12 cellular contexts compared by ENCODE assay signal in the genomic region with DNA sequence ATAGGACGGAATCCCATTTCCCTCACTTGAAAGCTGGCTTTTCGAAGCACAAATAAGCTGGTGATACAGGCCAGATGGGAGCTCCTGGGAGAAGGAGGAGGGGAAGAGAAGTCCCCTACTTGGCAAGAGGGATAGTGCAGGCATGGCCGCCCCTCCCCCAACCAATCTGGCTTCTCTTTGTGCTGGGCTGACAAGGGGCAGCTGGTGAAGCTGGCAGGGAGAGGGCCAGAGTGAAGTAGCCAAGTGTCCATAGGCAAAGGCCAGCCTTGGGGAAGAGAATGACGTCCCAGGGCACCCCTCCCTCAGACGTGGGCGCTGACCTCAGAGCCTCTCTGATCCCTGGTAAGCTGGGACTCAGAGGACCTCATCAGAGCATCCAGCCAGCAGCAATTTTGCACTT.
DNase-seq lines count a peak whose midpoint lies in the region; ATAC-seq and TF ChIP-seq lines count a peak whose summit lies in the region.
"Had no signal": no experiment of that assay in that cellular context is flagged by ENCODE, and none has a peak within 500 bp of the region (broad histone marks: within the 10 kb centered on the region; RNA-seq: fewer than 3 reads in every experiment).

No MANE protein-coding gene starts in this region.

- no peak overlapping the region for H3K4me3 ChIP-seq in adrenal gland
- H3K4me3 ChIP-seq: testis had no signal

- peak; percentile 25 for DNase-seq in NCI-H2029 treated with DMSO at 0.1 percent for 48 hours (lab: John Stamatoyannopoulos, UW)
- peak in 4 of 7 donors; percentile 13 to 62 (median 28) for DNase-seq in adrenal gland
- peak; percentile 63 to 75 for DNase-seq in hippocampal formation (lab: John Stamatoyannopoulos, UW)
- peak; percentile 85 for DNase-seq in putamen (ENCODE audit: low spot score)
- DNase-seq in 8988T, result no peak
- no peak for DNase-seq in germinal center (ENCODE audit: low spot score)
- DNase-seq: activated CD4-positive, alpha-beta T cell treated with anti-CD3 and anti-CD28 coated beads, Interleukin-2, amount 10 ng/mL, durations not matched to agents 7 days and 5 days; activated effector memory CD4-positive, alpha-beta T cell treated with anti-CD3 and anti-CD28 coated beads, Interleukin-2, amount 50 U/mL, for 16 hours; CD4-positive, CD25-positive, alpha-beta regulatory T cell; GDM1; testis had no signal

- intact Hi-C loops in adrenal gland (cut with DNase I), result no loop called here

- no peaks in the 10 kb centered on the region for H3K36me3 ChIP-seq in adrenal gland (replicated peaks in 1 of 2)

- no peaks in the 10 kb centered on the region for H3K9me3 ChIP-seq in adrenal gland (replicated peaks in 1 of 3)
- H3K9me3 ChIP-seq: testis had no signal

- ATAC-seq in GM19397 (IDR thresholded peaks at IDR 0.05; ENCODE audit: unreplicated experiment), result no peak

- H3K27ac ChIP-seq in adrenal gland, result no peak overlapping the region
- H3K27ac ChIP-seq: testis had no signal

- no peak for TF ChIP-seq POLR2A in adrenal gland (IDR thresholded peaks at IDR 0.05)

- 47 to 72% (median 59%) methylated on average over 5 to 6 of the region's 6 CpGs for WGBS in adrenal gland, 4 donors

- H3K27me3 ChIP-seq in adrenal gland, result no peaks in the 10 kb centered on the region
- H3K27me3 ChIP-seq: testis had no signal

- no peaks in the 10 kb centered on the region for H3K4me1 ChIP-seq in adrenal gland (replicated peaks in 1 of 2)
- H3K4me1 ChIP-seq: testis had no signal

- TF ChIP-seq CTCF in adrenal gland (IDR thresholded peaks at IDR 0.05), result no peak

Comparison
In these comparisons a context has a peak if more than half of its experiments do, and no peak if none do; other contexts are left out.
1. DNase-seq: peak in NCI-H2029 treated with DMSO at 0.1 percent for 48 hours (single experiment), adrenal gland (4 of 7), hippocampal formation (2 of 2) and putamen (single experiment); none in 8988T (single experiment) and germinal center (single experiment).